ENCODE assay signal across 18 cellular contexts in genomic region chr20:50249447-50250388, GRCh38. TPM values are rescaled to one million over a fixed set of nuclear protein-coding genes. Genes with fewer than 3 reads are reported as not detected.
DNase-seq lines count a peak whose midpoint lies in the region; ATAC-seq, FAIRE-seq and TF ChIP-seq lines count a peak whose summit lies in the region.
"Had no signal": no experiment of that assay in that cellular context is flagged by ENCODE, and none has a peak within 500 bp of the region (broad histone marks: within the 10 kb centered on the region; RNA-seq: fewer than 3 reads in every experiment).

No MANE protein-coding gene starts in this region.

- H3K36me3 ChIP-seq in mammary epithelial cell (ENCODE audit: insufficient read depth, low read length) (no peaks in the 10 kb centered on the region), K562 (ENCODE audit: control insufficient read depth, insufficient read depth, low read length) (no peaks in the 10 kb centered on the region), mesenchymal stem cell (ENCODE audit: control insufficient read depth in 1 of 2, insufficient read depth in 2 of 2, low read depth in 1 of 2, low read length in 2 of 2) (no peaks in the 10 kb centered on the region), subcutaneous abdominal adipose tissue (ENCODE audit: control insufficient read depth in 5 of 5, insufficient read depth in 5 of 5, low read length in 5 of 5) (no peaks in the 10 kb centered on the region)

- H3K27me3 ChIP-seq in mammary epithelial cell (ENCODE audit: insufficient read depth, low read length), result no peaks in the 10 kb centered on the region
- H3K27me3 ChIP-seq in K562 (ENCODE audit: control insufficient read depth in 2 of 2, insufficient read depth in 2 of 2, low read length in 2 of 2), result no peaks in the 10 kb centered on the region
- H3K27me3 ChIP-seq in mesenchymal stem cell (ENCODE audit: control insufficient read depth in 1 of 2, insufficient read depth in 1 of 2, low read length in 2 of 2), result no peaks in the 10 kb centered on the region
- no peaks in the 10 kb centered on the region for H3K27me3 ChIP-seq in subcutaneous abdominal adipose tissue (ENCODE audit: control insufficient read depth in 5 of 5, insufficient read depth in 4 of 5, low read length in 5 of 5)

- no peak overlapping the region for H3K27ac ChIP-seq in mammary epithelial cell (ENCODE audit: insufficient read depth, low read depth, low read length)
- H3K27ac ChIP-seq in K562 (ENCODE audit: extremely low read depth, low read depth, low read length), result no peak overlapping the region
- H3K27ac ChIP-seq in mesenchymal stem cell (ENCODE audit: low read length, poor library complexity, severe bottlenecking), result no peak overlapping the region
- peak overlapping the region; percentile 97 for H3K27ac ChIP-seq in subcutaneous abdominal adipose tissue (ENCODE audit: low read depth, low read length)

- peak overlapping the region; percentile 70 for H2AK5ac ChIP-seq in mesenchymal stem cell (ENCODE audit: low read length, severe bottlenecking)

- in situ Hi-C loops in mammary epithelial cell (cut with MboI; ENCODE audit: low sequenced_read_pairs in 2 of 2) (no loop called here), K562 (cut with MboI) (no loop called here)

- no peak for FAIRE-seq in K562 (lab: Jason Lieb, UNC)
- FAIRE-seq: GM12878, GM18507 had no signal

- CTCF ChIA-PET in MCF 10A (lab: Yijun Ruan, JAX), result interaction anchor here (0.6 kb wide), 1 partner anchor 166 kb away, joined by 3 read pairs; no protein-coding TSS in a partner anchor
- CTCF ChIA-PET in mammary epithelial cell (lab: Charles Lee; ENCODE audit: low non-redundant PET), result no interaction called here
- CTCF ChIA-PET in K562 (lab: Yijun Ruan, JAX; ENCODE audit: low intra/inter-chr PET ratio), result no interaction called here

- no peak overlapping the region for H2BK5ac ChIP-seq in mesenchymal stem cell (ENCODE audit: low read depth, low read length, poor library complexity, severe bottlenecking)

- no peak for TF ChIP-seq EP300 in K562 (IDR thresholded peaks at IDR 0.05; ENCODE audit: low read length)

- H3K4me1 ChIP-seq in mammary epithelial cell (ENCODE audit: insufficient read depth, low read length) (peaks cover 47% of the 10 kb centered on the region), K562 (replicated peaks in 1 of 2; ENCODE audit: control insufficient read depth in 2 of 2, insufficient read depth in 2 of 2, low read length in 2 of 2) (peaks cover 8 to 20% of the 10 kb centered on the region in 2 experiments), mesenchymal stem cell (ENCODE audit: control insufficient read depth, insufficient read depth, low read depth, low read length) (peaks cover 17% of the 10 kb centered on the region), subcutaneous abdominal adipose tissue (ENCODE audit: control insufficient read depth in 5 of 5, insufficient read depth in 5 of 5, low read length in 5 of 5) (peaks cover 0 to 45% (median 18%) of the 10 kb centered on the region in 5 donors)

- no peaks in the 10 kb centered on the region for H3K27me3 Mint-ChIP-seq in MCF 10A (ENCODE audit: insufficient read depth, unreplicated experiment)

- H3K79me2 ChIP-seq in mammary epithelial cell (ENCODE audit: insufficient read depth, low read length) (no peaks in the 10 kb centered on the region), K562 (ENCODE audit: control insufficient read depth, insufficient read depth, low read length) (no peaks in the 10 kb centered on the region)

- WGBS in mammary epithelial cell (ENCODE audit: low coverage, missing lambda C conversion rate), result 53% methylated on average over 10 of the region's 11 CpGs
- WGBS in K562 (ENCODE audit: insufficient coverage, low coverage, missing lambda C conversion rate), result 14% methylated on average over 10 of the region's 11 CpGs
- WGBS in mesenchymal stem cell, result 83% methylated on average over 11 of the region's 11 CpGs

- no peak overlapping the region for H3K4me3 Mint-ChIP-seq in MCF 10A (ENCODE audit: unreplicated experiment)

- BruUV-seq in MCF 10A (replicated peaks; lab: Mats Ljungman, UMichigan) (no TSS peak), mammary epithelial cell (replicated peaks; lab: Mats Ljungman, UMichigan) (no TSS peak), K562 (replicated peaks; lab: Mats Ljungman, UMichigan) (no TSS peak)

- peak overlapping the region; percentile 64 for H3K27ac Mint-ChIP-seq in MCF 10A (ENCODE audit: low read depth, unreplicated experiment)
- H3K27ac Mint-ChIP-seq: H9 had no signal

- ATAC-seq in K562, result no peak
- no peak for ATAC-seq in activated CD4-positive, CD25-positive, alpha-beta regulatory T cell treated with anti-CD3 and anti-CD28 coated beads, Interleukin-2, amount 50 U/mL, for 24 hours
- ATAC-seq in stimulated activated naive CD8-positive, alpha-beta T cell treated with anti-CD3 and anti-CD28 coated beads, Interleukin-15, Interleukin-2, amounts not matched to agents 100 U/mL and 50 U/mL, for 24 hours, result no peak
- ATAC-seq: GM12878 had no signal

- no peaks in the 10 kb centered on the region for H3K79me1 ChIP-seq in mesenchymal stem cell (replicated peaks; ENCODE audit: low read length, poor library complexity, severe bottlenecking)

- H2AFZ ChIP-seq in mammary epithelial cell (ENCODE audit: low read depth, low read length) (no peak overlapping the region), K562 (ENCODE audit: low read depth, low read length) (no peak overlapping the region), mesenchymal stem cell (ENCODE audit: low read depth, low read length) (no peak overlapping the region)

- H2BK12ac ChIP-seq in mesenchymal stem cell (ENCODE audit: low read length in 2 of 2), result peak overlapping the region; percentile 69 to 79

- peak overlapping the region; percentile 92 for H2BK15ac ChIP-seq in mesenchymal stem cell (ENCODE audit: low read depth, poor library complexity, severe bottlenecking)

- H3K4me2 ChIP-seq in mammary epithelial cell (ENCODE audit: insufficient read depth, low read depth, low read length) (no peak overlapping the region), K562 (ENCODE audit: insufficient read depth, low read length) (no peak overlapping the region), mesenchymal stem cell (ENCODE audit: low read length, poor library complexity, severe bottlenecking) (no peak overlapping the region)

- H4K8ac ChIP-seq in mesenchymal stem cell (ENCODE audit: low read length), result no peak overlapping the region

- H3K9me3 ChIP-seq in mammary epithelial cell (replicated peaks; ENCODE audit: insufficient read depth, low read length) (no peaks in the 10 kb centered on the region), K562 (replicated peaks; ENCODE audit: control insufficient read depth, insufficient read depth, low read depth, low read length) (no peaks in the 10 kb centered on the region), mesenchymal stem cell (ENCODE audit: control insufficient read depth, low read length) (no peaks in the 10 kb centered on the region), subcutaneous abdominal adipose tissue (ENCODE audit: control insufficient read depth in 5 of 5, low read length in 5 of 5) (no peaks in the 10 kb centered on the region)
- H3K9me3 ChIP-seq: Caco-2 had no signal

- no peak overlapping the region for H3K9ac ChIP-seq in mammary epithelial cell (ENCODE audit: insufficient read depth, low read length)
- peak overlapping the region in 1 of 2 experiments; percentile 19; a peak in 1 of 4 replicates for H3K9ac ChIP-seq in K562 (ENCODE audit: insufficient read depth in 1 of 2, low read depth in 2 of 2, low read length in 2 of 2)
- peak overlapping the region; percentile 31 for H3K9ac ChIP-seq in mesenchymal stem cell (ENCODE audit: low read length)
- peak overlapping the region in 3 of 5 donors; percentile 14 to 61 (median 38) for H3K9ac ChIP-seq in subcutaneous abdominal adipose tissue (ENCODE audit: low read length in 5 of 5)

- H3K14ac ChIP-seq in mesenchymal stem cell (ENCODE audit: low read length in 2 of 2), result peak overlapping the region in 1 of 2 experiments; percentile 27

- no peaks in the 10 kb centered on the region for H3K9me1 ChIP-seq in K562 (ENCODE audit: control insufficient read depth, insufficient read depth, low read length)

- dilution Hi-C loops in mammary epithelial cell (cut with HindIII; ENCODE audit: low sequenced_read_pairs), result loop anchor here (5.0 kb wide), 2 partner anchors 53 to 198 kb away; no protein-coding TSS in a partner anchor

- H3K4me3 ChIP-seq in mammary epithelial cell (replicated peaks in 1 of 3; ENCODE audit: insufficient read depth in 1 of 3, low read depth in 2 of 3, low read length in 3 of 3) (no peak overlapping the region), K562 (no peak overlapping the region), mesenchymal stem cell (ENCODE audit: insufficient read depth in 1 of 2, low read depth in 1 of 2, low read length in 2 of 2) (no peak overlapping the region), subcutaneous abdominal adipose tissue (ENCODE audit: low read depth in 1 of 5, low read length in 5 of 5) (no peak overlapping the region)
- H3K4me3 ChIP-seq: GM12878 had no signal

- H3K36me3 Mint-ChIP-seq in MCF 10A (ENCODE audit: insufficient read depth, unreplicated experiment), result no peaks in the 10 kb centered on the region

- intact Hi-C loops in MCF 10A (cut with micrococcal nuclease), result no loop called here
- intact Hi-C loops in mammary epithelial cell (cut with micrococcal nuclease), result no loop called here
- intact Hi-C loops in K562 (cut with micrococcal nuclease), result no loop called here

- peaks cover 35% of the 10 kb centered on the region for H3K4me1 Mint-ChIP-seq in MCF 10A (ENCODE audit: insufficient read depth, unreplicated experiment)

- H3K9me3 Mint-ChIP-seq in MCF 10A (ENCODE audit: unreplicated experiment), result no peaks in the 10 kb centered on the region
- H3K9me3 Mint-ChIP-seq: H9 had no signal

- TF ChIP-seq RAD21 in K562 (CRISPR knock-in tag; conservative IDR thresholded peaks at IDR 0.05 in 1 of 2, IDR thresholded peaks at IDR 0.05 in 1 of 2), result no peak

- peak overlapping the region; percentile 11 for H4K91ac ChIP-seq in mesenchymal stem cell (ENCODE audit: low read length)

- DNase-seq in MCF 10A (ENCODE audit: unreplicated experiment) (no peak), mammary epithelial cell (no peak), K562 (ENCODE audit: extremely low read depth in 1 of 4, low spot score in 3 of 4) (no peak), mesenchymal stem cell (no peak), anterior cingulate cortex (lab: John Stamatoyannopoulos, UW) (no peak)
- no peak for DNase-seq in stimulated activated naive CD8-positive, alpha-beta T cell treated with anti-CD3 and anti-CD28 coated beads, Interleukin-15, Interleukin-2, amounts not matched to agents 100 U/mL and 50 U/mL, for 24 hours
- DNase-seq: AML-193; Caco-2; DMS53; H9; NCI-H1048; NCI-H345; NCI-H69; NK-92 treated with Interleukin-12 subunit alpha and Interleukin-12 subunit beta, amount 100 ng/mL, for 24 hours had no signal

- H3K23ac ChIP-seq in mesenchymal stem cell (ENCODE audit: low read length in 2 of 2), result no peak overlapping the region

- peak overlapping the region; percentile 48 to 56 for H3K18ac ChIP-seq in mesenchymal stem cell (ENCODE audit: low read depth in 1 of 2, low read length in 2 of 2)

- TF ChIP-seq CTCF in MCF 10A (IDR thresholded peaks at IDR 0.05; ENCODE audit: unreplicated experiment) (no peak), mammary epithelial cell (conservative IDR thresholded peaks at IDR 0.05 in 1 of 2, IDR thresholded peaks at IDR 0.05 in 1 of 2; ENCODE audit: extremely low read depth in 1 of 2, insufficient read depth in 1 of 2, low read depth in 1 of 2, low read length in 2 of 2) (no peak), K562 (IDR thresholded peaks at IDR 0.05 in 2 of 3, conservative IDR thresholded peaks at IDR 0.05 in 1 of 3; ENCODE audit: insufficient read depth in 2 of 3, low read depth in 1 of 3, low read length in 3 of 3) (no peak)

- POLR2A ChIA-PET in MCF 10A (lab: Yijun Ruan, JAX), result interaction anchor here (0.7 to 1.0 kb wide), 2 partner anchors 16 to 85 kb away, joined by 4 to 6 read pairs; no protein-coding TSS in a partner anchor
- POLR2A ChIA-PET in K562 (lab: Yijun Ruan, JAX), result no interaction called here

- H4K20me1 ChIP-seq in mammary epithelial cell (ENCODE audit: insufficient read depth, low read length) (no peaks in the 10 kb centered on the region), K562 (replicated peaks; ENCODE audit: control insufficient read depth, insufficient read depth, low read length) (no peaks in the 10 kb centered on the region)

- TF ChIP-seq POLR2A in K562 (conservative IDR thresholded peaks at IDR 0.05), result no peak

- no peak overlapping the region for H2BK120ac ChIP-seq in mesenchymal stem cell (ENCODE audit: low read depth, low read length)

- H3K4ac ChIP-seq in mesenchymal stem cell (ENCODE audit: low read depth in 1 of 2, low read length in 2 of 2), result no peak overlapping the region

RNA-seq across cellular contexts. Expression of gene CEBPB, which starts 59.1 kb away (rescaled TPM):
- total RNA-seq in MCF 10A (2022) (221 and 226 TPM in 2 replicates), mammary epithelial cell (100 to 1,000 TPM in 1 of 2 donors, 10 to 100 TPM in 1; 81.9 to 166 TPM), K562 (2014; rRNA removed) (41.7 and 51.5 TPM in 2 replicates), K562 (2014; rRNA removed; fragmentation: Illumina TruSeq; extraction: Trizol) (8.1 and 8.3 TPM in 2 replicates), K562 (2015; rRNA removed; fragmentation: Illumina TruSeq; extraction: Trizol) (5.7 and 6.6 TPM in 2 replicates), K562 (2021) (68.2 and 72.6 TPM in 2 replicates)
- polyA plus RNA-seq in mammary epithelial cell (35.3 TPM), K562 (2011; rRNA removed) (7.8 and 10.8 TPM in 2 replicates), K562 (2014; fragmentation: Illumina TruSeq; extraction: Trizol) (4.6 and 6.8 TPM in 2 replicates), K562 (2014; fragmentation: Nextera tagmentation; extraction: Ambion mirVana) (1 to 10 TPM; 1.2 to 1.5 TPM), K562 (2014; rRNA removed) (47.7 and 57.9 TPM in 2 replicates)
- polyA minus RNA-seq in mammary epithelial cell, result 6.8 TPM
- total RNA-seq in K562 (2011; cell fraction: chromatin; rRNA removed; ENCODE audit: low replicate concordance), result 3.3 and 9.2 TPM in 2 replicates
- total RNA-seq in K562 (2011; cell fraction: nucleolus; rRNA removed), result 18.3 and 19.3 TPM in 2 replicates
- total RNA-seq in K562 (2011; cell fraction: nucleoplasm; rRNA removed), result 8.7 and 9.0 TPM in 2 replicates
- 12.1 and 32.2 TPM in 2 replicates for polyA plus RNA-seq in K562 (2011; cell fraction: cytosol; rRNA removed)
- polyA plus RNA-seq in K562 (2011; cell fraction: nucleus; rRNA removed), result 15.5 and 18.1 TPM in 2 replicates
- 16.9 and 44.3 TPM in 2 replicates for polyA plus RNA-seq in K562 (2012)
- 1.3 and 1.5 TPM in 2 replicates for polyA minus RNA-seq in K562 (2011; rRNA and poly(A)+ RNA removed)
- 10.1 and 19.9 TPM in 2 replicates for polyA minus RNA-seq in K562 (2011; cell fraction: cytosol; rRNA and poly(A)+ RNA removed)
- 9.3 and 11.7 TPM in 2 replicates for polyA minus RNA-seq in K562 (2011; cell fraction: nucleus; rRNA and poly(A)+ RNA removed)
- polyA plus RNA-seq in mesenchymal stem cell (2013, experiment 1 of 2), result 130 TPM
- polyA plus RNA-seq in mesenchymal stem cell (2013, experiment 2 of 2), result 131 TPM
